ENCODE assay signal across 8 cellular contexts in the genomic region with DNA sequence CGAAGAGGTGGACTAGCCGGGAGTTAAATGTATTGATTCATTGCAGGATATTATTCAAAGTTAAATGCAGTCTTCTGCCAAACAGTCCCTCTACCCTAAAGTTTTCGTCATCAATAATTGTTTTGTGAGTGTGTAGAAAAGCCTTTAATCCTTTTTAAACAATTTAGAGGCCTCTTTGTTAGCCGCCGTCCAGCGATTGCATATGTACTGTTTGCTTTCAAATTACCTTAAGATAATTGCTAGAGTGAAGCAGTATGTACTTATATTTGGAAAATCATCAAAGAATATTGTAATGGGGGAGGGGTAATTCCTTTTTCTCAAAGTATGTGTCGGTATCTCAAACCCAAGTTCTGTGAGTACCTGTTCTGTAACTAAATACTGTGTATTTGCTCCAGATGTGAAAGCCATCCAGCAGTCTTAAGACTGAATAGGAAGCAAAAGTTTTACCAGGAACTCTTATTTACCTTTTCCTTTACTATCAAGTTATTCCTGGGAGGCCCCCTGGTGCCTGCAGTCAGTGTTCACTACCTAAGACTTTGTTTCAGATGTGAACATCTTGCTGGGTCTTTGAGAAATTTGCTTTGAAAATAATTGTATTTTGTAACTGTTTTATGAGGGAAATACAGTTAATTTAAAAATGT. TPM values are rescaled to one million over a fixed set of nuclear protein-coding genes. Genes with fewer than 3 reads are reported as not detected.
DNase-seq lines count a peak whose midpoint lies in the region; ATAC-seq and TF ChIP-seq lines count a peak whose summit lies in the region.

No MANE protein-coding gene starts in this region.

- POLR2A ChIA-PET in HCT116 (lab: Charles Lee): no interaction called here
- POLR2A ChIA-PET in PC-9 (lab: Charles Lee; ENCODE audit: unreplicated experiment): no interaction called here

- RAD21 ChIA-PET in HCT116 (lab: Charles Lee; ENCODE audit: low non-redundant PET in 1 of 2, low total read pairs in 2 of 2, uncharacterized antibody in 2 of 2, unreplicated experiment in 2 of 2): no interaction called here

- H3K4me2 ChIP-seq in HCT116 (ENCODE audit: low read length) (peak overlapping the region; percentile 89), PC-9 (peak overlapping the region; percentile 98)

- H3K9me2 ChIP-seq in HCT116 (ENCODE audit: insufficient read depth) (no peaks in the 10 kb centered on the region), PC-9 (ENCODE audit: insufficient read depth) (no peaks in the 10 kb centered on the region)

- peak; percentile 91 for TF ChIP-seq RAD21 in HCT116 (IDR thresholded peaks at IDR 0.05; ENCODE audit: low read depth)

- peak overlapping the region; percentile 99 for H3K4me3 ChIP-seq in BE2C (ENCODE audit: low read depth, low read length)
- H3K4me3 ChIP-seq in HCT116 (replicated peaks in 1 of 2; ENCODE audit: low read depth in 1 of 2, low read length in 2 of 2): peak overlapping the region; percentile 76 to 77
- H3K4me3 ChIP-seq in PC-9: peak overlapping the region; percentile 93

- TF ChIP-seq CTCF in BE2C (IDR thresholded peaks at IDR 0.05; ENCODE audit: low read depth, low read length) (peak; percentile 75), HCT116 (IDR thresholded peaks at IDR 0.05 in 2 of 3, conservative IDR thresholded peaks at IDR 0.05 in 1 of 3; ENCODE audit: borderline replicate concordance in 1 of 3, insufficient read depth in 1 of 3, low read depth in 2 of 3, low read length in 2 of 3) (peak; percentile 67 to 96 (median 74)), PC-9 (conservative IDR thresholded peaks at IDR 0.05) (peak; percentile 88)

- peaks cover 22% of the 10 kb centered on the region for H4K20me1 ChIP-seq in HCT116 (ENCODE audit: insufficient read depth)
- H4K20me1 ChIP-seq in PC-9 (ENCODE audit: insufficient read depth): peaks cover 42% of the 10 kb centered on the region

- peak overlapping the region; percentile 97 for H3K27ac Mint-ChIP-seq in activated naive CD4-positive, alpha-beta T cell treated with anti-CD3 and anti-CD28 coated beads, Interleukin-2, amount 10 ng/mL, durations not matched to agents 7 days and 5 days

- CTCF ChIA-PET in HCT116 (lab: Charles Lee): interaction anchor here (1.8 to 2.6 kb wide), 2 partner anchors 158 to 186 kb away, joined by 12 to 29 read pairs; no protein-coding TSS in a partner anchor
- CTCF ChIA-PET in PC-9 (lab: Charles Lee): interaction anchor here (0.6 to 2.1 kb wide), 2 partner anchors 159 to 245 kb away, joined by 4 to 8 read pairs; no protein-coding TSS in a partner anchor
- CTCF ChIA-PET in activated naive CD4-positive, alpha-beta T cell treated with anti-CD3 and anti-CD28 coated beads, Interleukin-2, amount 10 ng/mL, durations not matched to agents 7 days and 5 days (lab: Charles Lee): interaction anchor here (1.3 to 9.3 kb wide), 4 partner anchors 137 to 185 kb away, joined by 3 to 108 read pairs (median 10); no protein-coding TSS in a partner anchor

- H3K4me1 ChIP-seq in BE2C: peaks cover 7% of the 10 kb centered on the region
- peaks cover 3 to 19% of the 10 kb centered on the region in 2 experiments; a peak in 2 of 4 replicates for H3K4me1 ChIP-seq in HCT116 (ENCODE audit: control insufficient read depth in 1 of 2, insufficient read depth in 2 of 2, low read length in 2 of 2)
- H3K4me1 ChIP-seq in PC-9 (replicated peaks; ENCODE audit: insufficient read depth): peaks cover 55% of the 10 kb centered on the region

- H3K4me1 Mint-ChIP-seq in activated naive CD4-positive, alpha-beta T cell treated with anti-CD3 and anti-CD28 coated beads, Interleukin-2, amount 10 ng/mL, durations not matched to agents 7 days and 5 days: peaks cover 64% of the 10 kb centered on the region

- peaks cover 30% of the 10 kb centered on the region for H3K36me3 Mint-ChIP-seq in activated naive CD4-positive, alpha-beta T cell treated with anti-CD3 and anti-CD28 coated beads, Interleukin-2, amount 10 ng/mL, durations not matched to agents 7 days and 5 days

- TSS peak; percentile 50 for BruUV-seq in HCT116 (replicated peaks; lab: Mats Ljungman, UMichigan)
- BruUV-seq in PC-9 (replicated peaks; lab: Mats Ljungman, UMichigan): TSS peak; percentile 22

- H3F3A ChIP-seq in PC-9 (ENCODE audit: insufficient read depth, low read depth): peaks cover 30% of the 10 kb centered on the region

- no peaks in the 10 kb centered on the region for H3K9me3 Mint-ChIP-seq in activated naive CD4-positive, alpha-beta T cell treated with anti-CD3 and anti-CD28 coated beads, Interleukin-2, amount 10 ng/mL, durations not matched to agents 7 days and 5 days

- peaks cover 63% of the 10 kb centered on the region for H3K79me2 ChIP-seq in HCT116 (ENCODE audit: insufficient read depth, low read length)
- peaks cover 80% of the 10 kb centered on the region for H3K79me2 ChIP-seq in PC-9 (ENCODE audit: low read depth)

- intact Hi-C loops in HCT116 (cut with micrococcal nuclease): loop anchor here (1.0 to 5.0 kb wide), 4 partner anchors 132 to 1001 kb away; no protein-coding TSS in a partner anchor
- intact Hi-C loops in PC-9 (cut with micrococcal nuclease; ENCODE audit: unreplicated experiment): loop anchor here (1.0 to 10.0 kb wide), 10 partner anchors 36 to 1048 kb away; no protein-coding TSS in a partner anchor
- intact Hi-C loops in head of caudate nucleus (cut with DNase I): loop anchor here (5.0 to 10.0 kb wide), 3 partner anchors 128 to 186 kb away; no protein-coding TSS in a partner anchor
- intact Hi-C loops in posterior cingulate gyrus (cut with DNase I): loop anchor here (2.0 to 5.0 kb wide), 5 partner anchors 46 to 364 kb away; a partner anchor contains a TSS

- peak overlapping the region; percentile 97 for H3K9ac ChIP-seq in HCT116 (ENCODE audit: low read length)

- ATAC-seq in HCT116: no peak
- ATAC-seq in HG03521 (IDR thresholded peaks at IDR 0.05; ENCODE audit: unreplicated experiment): no peak
- ATAC-seq in HG02623 (IDR thresholded peaks at IDR 0.05; ENCODE audit: unreplicated experiment): no peak

- peaks cover 3% of the 10 kb centered on the region for H3K27me3 Mint-ChIP-seq in activated naive CD4-positive, alpha-beta T cell treated with anti-CD3 and anti-CD28 coated beads, Interleukin-2, amount 10 ng/mL, durations not matched to agents 7 days and 5 days

- H3K9me3 ChIP-seq in BE2C (no peaks in the 10 kb centered on the region), HCT116 (ENCODE audit: control insufficient read depth in 1 of 2, insufficient read depth in 1 of 2, low read depth in 1 of 2, low read length in 2 of 2) (no peaks in the 10 kb centered on the region), PC-9 (ENCODE audit: insufficient read depth, low read depth) (no peaks in the 10 kb centered on the region)

- H3K36me3 ChIP-seq in BE2C (peaks cover 5% of the 10 kb centered on the region), HCT116 (ENCODE audit: control insufficient read depth in 1 of 2, insufficient read depth in 2 of 2, low read length in 2 of 2) (no peaks in the 10 kb centered on the region), PC-9 (ENCODE audit: low read depth) (no peaks in the 10 kb centered on the region; the same call in 1 of the 2 replicates)

- TF ChIP-seq POLR2A in HCT116 (IDR thresholded peaks at IDR 0.05; ENCODE audit: borderline replicate concordance, extremely low read depth, insufficient read depth, insufficient read length): no peak

- peak overlapping the region; percentile 95; the same call in 1 of the 2 replicates for H3K27ac ChIP-seq in HCT116 (ENCODE audit: low read depth, low read length)
- peak overlapping the region; percentile 90 for H3K27ac ChIP-seq in PC-9

- DNase-seq in BE2C: peak; percentile 74
- peak; percentile 42 for DNase-seq in HCT116 (ENCODE audit: low read depth, low spot score)
- peak; percentile 64 to 77 for DNase-seq in PC-9
- peak; percentile 69 for DNase-seq in activated naive CD4-positive, alpha-beta T cell treated with anti-CD3 and anti-CD28 coated beads, Interleukin-2, amount 10 ng/mL, durations not matched to agents 7 days and 5 days
- DNase-seq in head of caudate nucleus: peak in 41 of 42 donors; percentile 24 to 86 (median 64)
- DNase-seq in posterior cingulate gyrus: peak in 7 of 10 donors; percentile 34 to 88 (median 50)

- peak overlapping the region; percentile 87 for H3K4me3 Mint-ChIP-seq in activated naive CD4-positive, alpha-beta T cell treated with anti-CD3 and anti-CD28 coated beads, Interleukin-2, amount 10 ng/mL, durations not matched to agents 7 days and 5 days

- H2AFZ ChIP-seq in HCT116 (ENCODE audit: low read depth, low read length, poor library complexity, severe bottlenecking): no peak overlapping the region
- H2AFZ ChIP-seq in PC-9: no peak overlapping the region

- H3K27me3 ChIP-seq in BE2C (no peaks in the 10 kb centered on the region), HCT116 (ENCODE audit: insufficient read depth, low read length) (no peaks in the 10 kb centered on the region), PC-9 (ENCODE audit: insufficient read depth, low read depth) (no peaks in the 10 kb centered on the region)

TF ChIP-seq in HCT116, 20 proteins besides CTCF, POLR2A, EP300 and RAD21 (continues in another document):
- TF ChIP-seq POLR2AphosphoS5 (IDR thresholded peaks at IDR 0.05; ENCODE audit: low read depth, low read length) (peak; percentile 35; the same call in 1 of the 2 replicates), FOSL1 (IDR thresholded peaks at IDR 0.05; ENCODE audit: low read depth) (no peak)

RNA-seq across cellular contexts. Expression of a gene that starts 1.5 kb away (rescaled TPM):
- polyA plus RNA-seq in BE2C (2012; ENCODE audit: insufficient read depth, insufficient read length, low read depth): 91.1 TPM
- total RNA-seq in HCT116 (2021; ENCODE audit: unreplicated experiment): 174 TPM
- 51.1 and 53.5 TPM in 2 replicates for polyA plus RNA-seq in HCT116 (2012)
- 231 and 260 TPM in 2 replicates for total RNA-seq in PC-9 (2021)

RNA-seq across cellular contexts. Expression of a gene that starts 57.5 kb away (rescaled TPM):
- 1.0 TPM for polyA plus RNA-seq in BE2C (2012; ENCODE audit: insufficient read depth, insufficient read length, low read depth)
- total RNA-seq in HCT116 (2021; ENCODE audit: unreplicated experiment) (1.2 TPM), PC-9 (2021) (1.9 and 3.0 TPM in 2 replicates)
- polyA plus RNA-seq in HCT116 (2012): 0.12 and 0.25 TPM in 2 replicates
